9 cellular contexts compared by ENCODE assay signal in the genomic region with DNA sequence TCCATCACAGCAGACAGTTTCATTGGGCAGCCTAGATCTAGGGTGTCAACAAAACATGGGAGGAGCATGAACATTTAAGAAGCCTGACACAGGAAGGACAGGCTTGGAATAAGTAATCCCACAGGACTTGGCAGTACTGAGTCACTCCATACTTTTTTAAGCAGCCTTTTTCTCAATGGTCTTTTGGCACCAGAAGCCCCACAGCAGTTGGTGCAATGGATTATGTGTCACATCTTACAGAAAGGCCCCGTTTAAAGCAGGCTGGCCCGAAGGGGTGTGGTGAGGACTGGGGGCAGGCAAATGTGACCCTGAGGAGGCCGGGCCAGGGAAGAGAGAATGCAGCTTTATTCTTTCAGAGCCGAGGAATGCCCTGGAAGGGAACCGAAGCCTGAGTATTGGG. TPM values are rescaled to one million over a fixed set of nuclear protein-coding genes. Genes with fewer than 3 reads are reported as not detected.
A peak's percentile ranks its signal among the peaks of the same experiment; 100 is the strongest.
DNase-seq lines count a peak whose midpoint lies in the region; ATAC-seq and TF ChIP-seq lines count a peak whose summit lies in the region.
"Had no signal": no experiment of that assay in that cellular context is flagged by ENCODE, and none has a peak within 500 bp of the region (broad histone marks: within the 10 kb centered on the region; RNA-seq: fewer than 3 reads in every experiment).

No MANE protein-coding gene starts in this region.

- TF ChIP-seq CTCF in GM10248 (IDR thresholded peaks at IDR 0.05; ENCODE audit: control extremely low read depth, extremely low read depth, low read depth, missing control alignments): no peak

- intact Hi-C loops in left ventricle myocardium superior (cut with micrococcal nuclease): no loop called here

- POLR2A ChIA-PET in GM10248 (lab: Yijun Ruan, JAX): no interaction called here

- CTCF ChIA-PET in GM10248 (lab: Yijun Ruan, JAX): no interaction called here

- peak; percentile 58 for ATAC-seq in left ventricle myocardium superior

- peak; percentile 61 for DNase-seq in H4 (ENCODE audit: low spot score)
- peak; percentile 62 for DNase-seq in astrocyte of the hippocampus (ENCODE audit: low read depth, low spot score)
- no peak for DNase-seq in left ventricle myocardium superior
- peak; percentile 54 for DNase-seq in smooth muscle cell of the brain vasculature (ENCODE audit: low read depth, low spot score)
- no peak for DNase-seq in middle frontal gyrus (ENCODE audit: extremely low spot score, low spot score)
- no peak for DNase-seq in NCI-H82 treated with DMSO at 0.1 percent for 48 hours (lab: John Stamatoyannopoulos, UW; ENCODE audit: unreplicated experiment)
- DNase-seq in GM10248 (ENCODE audit: extremely low spot score): no peak
- DNase-seq in NCI-H187 (lab: John Stamatoyannopoulos, UW): no peak
- DNase-seq: NCI-H1417 had no signal

RNA-seq across cellular contexts. Expression of a gene that starts 26.6 kb away (rescaled TPM):
- total RNA-seq in H4 (2014; rRNA removed; shearing (Covaris generic)): 34.4 and 34.9 TPM in 2 replicates
- total RNA-seq in left ventricle myocardium superior: 468 TPM

Comparison
In these comparisons a context has a peak if more than half of its experiments do, and no peak if none do; other contexts are left out.
1. DNase-seq: peak in H4 (single experiment), astrocyte of the hippocampus (single experiment) and smooth muscle cell of the brain vasculature (single experiment); none in left ventricle myocardium superior (single experiment), middle frontal gyrus (single experiment), NCI-H82 treated with DMSO at 0.1 percent for 48 hours (single experiment), GM10248 (single experiment) and NCI-H187 (0 of 2).
2. RNA of a gene that starts 26.6 kb away (total RNA-seq): 468 TPM in left ventricle myocardium superior (single experiment); 34.4 to 34.9 TPM in H4; every median in the first group is over 10 times any median in the second.